Comparison of ENCODE assay signal across 1 cellular context in genomic region chr16:25163683-25164082, GRCh38.
A peak's percentile ranks its signal among the peaks of the same experiment; 100 is the strongest.
TF ChIP-seq lines count a peak whose summit lies in the region.

No MANE protein-coding gene starts in this region.

TF ChIP-seq in HEK293, 187 proteins besides CTCF, POLR2A, EP300 and RAD21 (continued from another document):
- peak; percentile 96 for TF ChIP-seq ZNF449 (tag by site-specific recombination; IDR thresholded peaks at IDR 0.05)
